ENCODE assay signal across 8 cellular contexts in the genomic region with DNA sequence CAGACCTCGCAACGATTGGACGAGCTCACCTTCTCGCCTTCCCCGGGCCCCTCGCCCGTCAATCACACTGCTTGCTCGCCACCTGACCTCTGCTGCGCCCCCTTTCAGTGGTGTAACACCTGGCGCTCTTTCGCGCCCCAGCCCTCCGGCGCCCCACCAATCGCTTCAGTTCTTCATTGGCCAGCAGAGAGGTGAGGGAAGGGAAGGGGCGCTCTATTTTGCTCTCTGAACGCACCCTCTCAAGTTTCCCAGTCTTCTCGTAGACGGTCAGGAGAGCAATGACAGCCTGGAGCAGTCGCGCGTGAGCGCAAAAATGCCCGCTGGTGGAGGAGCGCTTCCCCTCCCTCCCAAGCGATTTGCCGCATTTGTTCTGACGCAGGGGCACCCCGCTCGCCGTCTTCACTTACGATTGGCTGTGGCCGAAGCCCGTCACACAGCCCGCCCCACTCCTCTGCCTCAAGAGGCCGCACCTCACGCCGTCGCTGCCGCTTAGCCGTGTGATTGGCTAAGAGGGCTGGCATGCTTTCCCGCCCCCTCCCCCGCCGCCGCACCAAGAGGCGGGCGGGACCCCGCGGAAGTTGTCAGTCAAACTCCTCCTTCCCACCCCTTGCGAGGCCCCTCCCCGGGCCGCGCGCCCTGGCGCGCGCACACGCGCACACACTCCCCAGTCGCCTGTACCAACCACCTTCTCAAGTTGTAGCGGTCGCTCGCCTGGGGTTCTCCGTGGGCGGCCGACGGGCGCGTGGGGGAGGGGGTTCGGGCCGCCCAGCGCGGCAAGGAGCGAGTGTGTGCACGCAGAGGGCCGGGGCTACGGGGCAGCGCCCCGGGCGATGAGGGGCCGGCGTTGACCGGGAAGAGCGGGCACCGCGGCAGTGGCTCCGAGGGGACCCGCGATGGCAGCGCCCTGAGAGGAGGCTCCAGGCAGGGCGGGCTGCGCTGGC. TPM values are rescaled to one million over a fixed set of nuclear protein-coding genes. Genes with fewer than 3 reads are reported as not detected.
DNase-seq lines count a peak whose midpoint lies in the region; ATAC-seq and TF ChIP-seq lines count a peak whose summit lies in the region.

Gene PPP2R5A, plus strand, starts transcription at position 667 of the 941 bp plus-strand sequence. CDS start 701 bp downstream, outside the sequence.

- no peaks in the 10 kb centered on the region for H3K36me3 ChIP-seq in heart right ventricle

- H3K9me3 ChIP-seq in heart right ventricle = no peaks in the 10 kb centered on the region

- peaks cover 0 to 46% (median 32%) of the 10 kb centered on the region in 9 donors for H3K4me1 ChIP-seq in heart right ventricle

- peak within 1 kb of the TSS; percentile 82 for H3K4me3 ChIP-seq in GM12875 (ENCODE audit: low read depth, low read length)
- H3K4me3 ChIP-seq in heart right ventricle = peak within 1 kb of the TSS; percentile 75 to 95 (median 91)

- TF ChIP-seq CTCF in GM12875 (IDR thresholded peaks at IDR 0.05; ENCODE audit: borderline replicate concordance, insufficient read depth, low read depth, low read length) (0 out of 2 replicates have a peak, but pooled peaks have one; percentile 32), heart right ventricle (IDR thresholded peaks at IDR 0.05) (peak in 7 of 9 donors; percentile 6 to 52 (median 33))

- DNase-seq in NCI-H1436 treated with DMSO at 0.1 percent for 48 hours (lab: John Stamatoyannopoulos, UW) (peak; percentile 97), T-helper 1 cell (peak; percentile 97 to 100 (median 98)), amniotic epithelial cell (ENCODE audit: low read depth) (peak; percentile 99), heart right ventricle (peak; percentile 99), posterior vena cava (ENCODE audit: low spot score) (peak; percentile 100), ureter (ENCODE audit: low spot score) (peak; percentile 99)

- WGBS in heart right ventricle, 2 donors = 1% methylated on average over 83 to 92 of the region's 92 CpGs

- intact Hi-C loops in heart right ventricle (cut with DNase I) (loop anchor here in 9 of 10 donors (2.0 to 10.0 kb wide), 12 partner anchors 42 to 213 kb away; no protein-coding TSS in a partner anchor), posterior vena cava (cut with DNase I) (no loop called here)

- peak within 1 kb of the TSS; percentile 96 to 99 (median 98) for H3K27ac ChIP-seq in heart right ventricle

- ATAC-seq in HG02840 (IDR thresholded peaks at IDR 0.05; ENCODE audit: low FRiP score, unreplicated experiment) (peak; percentile 87), heart right ventricle (peak; percentile 95 to 98 (median 98))

- no peaks in the 10 kb centered on the region for H3K27me3 ChIP-seq in heart right ventricle

RNA-seq across cellular contexts. Expression of gene PPP2R5A, which starts in this region (rescaled TPM):
- total RNA-seq in heart right ventricle (10 to 100 TPM; 48.6 to 86.8 (median 57.3) TPM), posterior vena cava (10 to 100 TPM; 38.5 to 47.2 TPM), ureter (38.1 TPM)
- polyA plus RNA-seq in heart right ventricle = 10 to 100 TPM; 44.2 to 85.7 TPM

Comparison
In these comparisons a context has a peak if more than half of its experiments do, and no peak if none do; other contexts are left out.
1. Peak in every context shown above with its lines: DNase-seq, ATAC-seq, H3K4me3 ChIP-seq and H3K27ac ChIP-seq.
2. intact Hi-C loops: an anchor here in heart right ventricle (2.0 to 10.0 kb wide); none called in posterior vena cava.